8 cellular contexts compared by ENCODE assay signal in the genomic region with DNA sequence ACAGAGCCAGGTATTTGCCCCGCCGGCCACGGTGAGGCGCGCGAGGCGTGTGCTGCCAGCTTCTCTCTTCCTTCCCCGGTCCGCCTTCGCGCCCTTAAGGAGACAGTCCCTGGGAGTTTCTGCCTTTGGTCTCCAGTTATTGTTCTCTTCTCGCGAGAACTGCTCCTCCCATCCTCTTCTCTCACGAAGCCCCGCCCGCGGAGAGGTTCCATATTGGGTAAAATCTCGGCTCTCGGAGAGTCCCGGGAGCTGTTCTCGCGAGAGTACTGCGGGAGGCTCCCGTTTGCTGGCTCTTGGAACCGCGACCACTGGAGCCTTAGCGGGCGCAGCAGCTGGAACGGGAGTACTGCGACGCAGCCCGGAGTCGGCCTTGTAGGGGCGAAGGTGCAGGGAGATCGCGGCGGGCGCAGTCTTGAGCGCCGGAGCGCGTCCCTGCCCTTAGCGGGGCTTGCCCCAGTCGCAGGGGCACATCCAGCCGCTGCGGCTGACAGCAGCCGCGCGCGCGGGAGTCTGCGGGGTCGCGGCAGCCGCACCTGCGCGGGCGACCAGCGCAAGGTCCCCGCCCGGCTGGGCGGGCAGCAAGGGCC. TPM values are rescaled to one million over a fixed set of nuclear protein-coding genes. Genes with fewer than 3 reads are reported as not detected.
DNase-seq lines count a peak whose midpoint lies in the region; ATAC-seq and TF ChIP-seq lines count a peak whose summit lies in the region.

MAPK14 (plus strand) TSS at position 308 of the 587 bp plus-strand sequence. CDS start 350 bp downstream, outside the sequence.

- CTCF ChIA-PET in IMR-90 (lab: Yijun Ruan, JAX) = interaction anchor here (0.7 to 4.1 kb wide), 3 partner anchors 18 to 98 kb away, joined by 3 to 28 read pairs (median 3); no protein-coding TSS in a partner anchor
- CTCF ChIA-PET in OCI-LY7 (lab: Charles Lee; ENCODE audit: unreplicated experiment) = interaction anchor here (0.5 kb wide), 1 partner anchor 93 kb away, joined by 3 read pairs; no protein-coding TSS in a partner anchor

- no peaks in the 10 kb centered on the region for H3K27me3 Mint-ChIP-seq in endothelial cell (ENCODE audit: unreplicated experiment)

- H4K5ac ChIP-seq in IMR-90 (ENCODE audit: low read depth, low read length) = peak within 1 kb of the TSS; percentile 77

- DNase-seq in DMS153 (lab: John Stamatoyannopoulos, UW) (peak; percentile 96), IMR-90 (peak; percentile 100), OCI-LY7 (ENCODE audit: low spot score) (peak; percentile 100), activated T-cell treated with anti-CD3 and anti-CD28 coated beads for 1 hour (ENCODE audit: low read depth) (peak; percentile 97), endothelial cell (ENCODE audit: low spot score) (peak; percentile 98), midbrain (lab: John Stamatoyannopoulos, UW) (peak; percentile 99)
- DNase-seq in stimulated activated CD8-positive, alpha-beta memory T cell treated with anti-CD3 and anti-CD28 coated beads, Interleukin-2, amount 100 ng/mL, for 1 hour (ENCODE audit: low read depth in 2 of 2) = peak; percentile 94 to 96

- peaks cover 5% of the 10 kb centered on the region for H3K36me3 Mint-ChIP-seq in endothelial cell (ENCODE audit: low read depth, unreplicated experiment)

- peak within 1 kb of the TSS; percentile 64 for H3K56ac ChIP-seq in IMR-90 (ENCODE audit: extremely low read depth, insufficient read depth, low read length)

- POLR2A ChIA-PET in IMR-90 (lab: Charles Lee; ENCODE audit: unreplicated experiment) (no interaction called here), OCI-LY7 (lab: Charles Lee) (interaction anchor here (1.0 to 2.0 kb wide), 8 partner anchors 19 to 152 kb away, joined by 3 to 8 read pairs (median 4); no protein-coding TSS in a partner anchor)

- peak within 1 kb of the TSS; percentile 43 to 84; a peak in 1 of 4 replicates for H4K8ac ChIP-seq in IMR-90 (ENCODE audit: low read depth in 2 of 2, low read length in 2 of 2)

- peak within 1 kb of the TSS; percentile 83; the same call in 1 of the 2 replicates for H4K91ac ChIP-seq in IMR-90 (ENCODE audit: insufficient read depth, low read depth, low read length)

- H3K27me3 ChIP-seq in IMR-90 (ENCODE audit: control insufficient read depth, insufficient read depth, low read length) = no peaks in the 10 kb centered on the region

- no TSS peak for BruUV-seq in IMR-90 (replicated peaks; lab: Mats Ljungman, UMichigan)
- no TSS peak for BruUV-seq in OCI-LY7 (replicated peaks; lab: Mats Ljungman, UMichigan)

- H3K9me1 ChIP-seq in IMR-90 (ENCODE audit: insufficient read depth, low read length) = 0 out of 2 replicates have a peak, but pooled peaks cover 7% of the 10 kb centered on the region

- H2BK15ac ChIP-seq in IMR-90 (ENCODE audit: low read depth, low read length) = no peak within 1 kb of the TSS

- H2AFZ ChIP-seq in IMR-90 (replicated peaks; ENCODE audit: low read length, poor library complexity) = peak within 1 kb of the TSS; percentile 98
- H2AFZ ChIP-seq in OCI-LY7 (ENCODE audit: low read length) = peak within 1 kb of the TSS; percentile 52; the same call in 1 of the 2 replicates

- dilution Hi-C loops in IMR-90 (cut with HindIII; ENCODE audit: low sequenced_read_pairs, unreplicated experiment) = no loop called here

- peaks cover 0 to 10% of the 10 kb centered on the region in 2 experiments; a peak in 3 of 4 replicates for H3K79me1 ChIP-seq in IMR-90 (ENCODE audit: low read depth in 1 of 2, low read length in 2 of 2)

- peak within 1 kb of the TSS; percentile 93 for H2BK5ac ChIP-seq in IMR-90 (ENCODE audit: low read depth, low read length, poor library complexity, severe bottlenecking)

- peak within 1 kb of the TSS; percentile 97 for H3K4me3 Mint-ChIP-seq in endothelial cell (ENCODE audit: unreplicated experiment)

- H3K4me1 Mint-ChIP-seq in endothelial cell (ENCODE audit: unreplicated experiment) = peaks cover 39% of the 10 kb centered on the region

- H3K4me1 ChIP-seq in IMR-90 (ENCODE audit: control insufficient read depth, insufficient read depth, low read length) (peaks cover 6% of the 10 kb centered on the region; the same call in 1 of the 2 replicates), OCI-LY7 (ENCODE audit: insufficient read depth, low read length, poor library complexity, severe bottlenecking) (peaks cover 12% of the 10 kb centered on the region)

- no peaks in the 10 kb centered on the region for H3K9me3 Mint-ChIP-seq in endothelial cell (ENCODE audit: unreplicated experiment)

- intact Hi-C loops in IMR-90 (cut with micrococcal nuclease) = loop anchor here (1.0 to 5.0 kb wide), 5 partner anchors 40 to 333 kb away; partner anchors contain the start of genes BRPF3 and SRPK1
- intact Hi-C loops in OCI-LY7 (cut with micrococcal nuclease; ENCODE audit: unreplicated experiment) = loop anchor here (1.0 to 5.0 kb wide), 5 partner anchors 68 to 333 kb away; partner anchors contain the start of gene BRPF3

- peak; percentile 95 for TF ChIP-seq CTCF in IMR-90 (conservative IDR thresholded peaks at IDR 0.05; ENCODE audit: low read depth, low read length)
- TF ChIP-seq CTCF in OCI-LY7 (conservative IDR thresholded peaks at IDR 0.05; ENCODE audit: low read length) = peak; percentile 83
- peak; percentile 55 for TF ChIP-seq CTCF in endothelial cell (IDR thresholded peaks at IDR 0.05; ENCODE audit: unreplicated experiment)

- TF ChIP-seq POLR2A in IMR-90 (IDR thresholded peaks at IDR 0.05; ENCODE audit: low read depth, low read length) = peak; percentile 88

- peak within 1 kb of the TSS; percentile 97 for H2AK9ac ChIP-seq in IMR-90 (replicated peaks; ENCODE audit: low read depth, low read length, poor library complexity)

- no peaks in the 10 kb centered on the region for H3K36me3 ChIP-seq in IMR-90 (ENCODE audit: control insufficient read depth, insufficient read depth, low read length)
- peaks cover 4% of the 10 kb centered on the region; the same call in 1 of the 2 replicates for H3K36me3 ChIP-seq in OCI-LY7 (ENCODE audit: insufficient read depth, low read length)

- in situ Hi-C loops in IMR-90 (cut with MboI; ENCODE audit: low sequenced_read_pairs) = loop anchor here (5.0 to 10.0 kb wide), 2 partner anchors 70 to 167 kb away; partner anchors contain the start of gene BRPF3

- H3K14ac ChIP-seq in IMR-90 (replicated peaks; ENCODE audit: low read depth, low read length) = peak within 1 kb of the TSS; percentile 60

- peak within 1 kb of the TSS; percentile 66; the same call in 1 of the 2 replicates for H2BK120ac ChIP-seq in IMR-90 (ENCODE audit: low read depth, low read length)

- peak within 1 kb of the TSS; percentile 98 for H3K9ac ChIP-seq in IMR-90 (ENCODE audit: low read depth, low read length)

- no peak within 1 kb of the TSS for H2BK20ac ChIP-seq in IMR-90 (ENCODE audit: low read depth, low read length)

- ATAC-seq in GM21528 (IDR thresholded peaks at IDR 0.05; ENCODE audit: low FRiP score, unreplicated experiment) (peak; percentile 86), IMR-90 (ENCODE audit: low read depth) (peak; percentile 85)

- peak within 1 kb of the TSS; percentile 88 for H2AK5ac ChIP-seq in IMR-90 (ENCODE audit: low read depth, low read length)

- peak within 1 kb of the TSS; percentile 83 for H3K4ac ChIP-seq in IMR-90 (ENCODE audit: low read depth, low read length)

- peak within 1 kb of the TSS; percentile 47; the same call in 1 of the 2 replicates for H3K18ac ChIP-seq in IMR-90 (ENCODE audit: low read depth, low read length)

- H3K79me2 ChIP-seq in OCI-LY7 (ENCODE audit: insufficient read depth, low read depth, low read length) = peaks cover 48% of the 10 kb centered on the region

- H3K9me2 ChIP-seq in OCI-LY7 (ENCODE audit: insufficient read depth, low read length) = no peaks in the 10 kb centered on the region

- H3K23ac ChIP-seq in IMR-90 (ENCODE audit: low read depth, low read length) = peak within 1 kb of the TSS; percentile 25

- H3K27ac ChIP-seq in IMR-90 (ENCODE audit: insufficient read depth, low read length) (peak within 1 kb of the TSS; percentile 94), OCI-LY7 (ENCODE audit: low read depth, low read length, poor library complexity, severe bottlenecking) (peak within 1 kb of the TSS; percentile 47)

- peak within 1 kb of the TSS; percentile 96 for H3K27ac Mint-ChIP-seq in endothelial cell (ENCODE audit: unreplicated experiment)

- H3K9me3 ChIP-seq in IMR-90 (ENCODE audit: control insufficient read depth, insufficient read depth, low read length) = no peaks in the 10 kb centered on the region
- H3K9me3 ChIP-seq in OCI-LY7 (ENCODE audit: low read length) = no peaks in the 10 kb centered on the region

- TF ChIP-seq RAD21 in IMR-90 (IDR thresholded peaks at IDR 0.05; ENCODE audit: low read length) = peak; percentile 88

- H3K4me2 ChIP-seq in IMR-90 (ENCODE audit: low read depth, low read length) (peak within 1 kb of the TSS; percentile 83), OCI-LY7 (ENCODE audit: low read length) (peak within 1 kb of the TSS; percentile 81)

- 0% methylated on average over 33 of the region's 62 CpGs; no CpG with 5 or more reads in 1 of the 2 experiments for WGBS in IMR-90 (ENCODE audit: extremely low coverage in 2 of 2, insufficient read length in 1 of 2), 2 experiments

- H3K4me3 ChIP-seq in IMR-90 (ENCODE audit: insufficient read depth, low read depth, low read length) = peak within 1 kb of the TSS; percentile 65
- H3K4me3 ChIP-seq in OCI-LY7 (ENCODE audit: low read depth, low read length, poor library complexity, severe bottlenecking) = peak within 1 kb of the TSS; percentile 99

- peaks cover 27% of the 10 kb centered on the region for H4K20me1 ChIP-seq in IMR-90 (ENCODE audit: insufficient read depth, low read length)
- H4K20me1 ChIP-seq in OCI-LY7 (ENCODE audit: insufficient read depth, low read length) = peaks cover 12% of the 10 kb centered on the region

TF ChIP-seq in IMR-90, 13 proteins besides CTCF, POLR2A, EP300 and RAD21:
- TF ChIP-seq NFE2L2 (IDR thresholded peaks at IDR 0.05; ENCODE audit: low read depth, low read length) (no peak), SMC3 (IDR thresholded peaks at IDR 0.05; ENCODE audit: low read depth, low read length) (peak; percentile 90), MAZ (IDR thresholded peaks at IDR 0.05; ENCODE audit: borderline replicate concordance, low read depth, low read length) (peak; percentile 96)

RNA-seq across cellular contexts. Expression of gene MAPK14, which starts in this region (rescaled TPM):
- 69.7 and 74.4 TPM in 2 replicates for total RNA-seq in IMR-90 (2012; rRNA removed)
- polyA plus RNA-seq in IMR-90 (2012; rRNA removed) = 22.6 and 28.4 TPM in 2 replicates
- polyA plus RNA-seq in IMR-90 (2012; cell fraction: cytosol; rRNA removed) = 8.9 and 12.3 TPM in 2 replicates
- polyA plus RNA-seq in IMR-90 (2012; cell fraction: nucleus; rRNA removed; ENCODE audit: low replicate concordance) = 19.6 and 68.9 TPM in 2 replicates
- total RNA-seq in OCI-LY7 (2014; rRNA removed; shearing (Covaris generic)) = 30.2 and 38.7 TPM in 2 replicates
- 43.1 and 45.3 TPM in 2 replicates for total RNA-seq in OCI-LY7 (2022)
- 73.2 TPM for total RNA-seq in endothelial cell (ENCODE audit: unreplicated experiment)

Comparison
In these comparisons a context has a peak if more than half of its experiments do, and no peak if none do; other contexts are left out.
1. Peak in every context shown above with its lines: DNase-seq, ATAC-seq, H3K4me3 ChIP-seq and H3K27ac ChIP-seq.